In genomic region chr17:57665696-57666095, GRCh38 we compare ENCODE assay signal across 16 cellular contexts.
DNase-seq lines count a peak whose midpoint lies in the region; ATAC-seq and TF ChIP-seq lines count a peak whose summit lies in the region.
"Had no signal": no experiment of that assay in that cellular context is flagged by ENCODE, and none has a peak within 500 bp of the region (broad histone marks: within the 10 kb centered on the region; RNA-seq: fewer than 3 reads in every experiment).

No MANE protein-coding gene starts in this region.

- H4K8ac ChIP-seq in H9 (replicated peaks; ENCODE audit: insufficient read length, low read depth, low read length) (no peak overlapping the region), trophoblast cell (ENCODE audit: low read depth, low read length) (no peak overlapping the region)

- H4K5ac ChIP-seq in H9 (ENCODE audit: insufficient read length, low read depth, low read length), result no peak overlapping the region

- no peak overlapping the region for H2AK5ac ChIP-seq in H9 (ENCODE audit: insufficient read length, low read length)
- H2AK5ac ChIP-seq in trophoblast cell (ENCODE audit: low read length), result no peak overlapping the region

- H3K23me2 ChIP-seq in H9 (ENCODE audit: insufficient read length, low read depth, low read length, poor library complexity, severe bottlenecking), result no peaks in the 10 kb centered on the region

- no peak overlapping the region for H3T11ph ChIP-seq in H9 (ENCODE audit: low read length)

- H3K79me2 ChIP-seq in H9 (ENCODE audit: insufficient read depth, low read length) (no peaks in the 10 kb centered on the region), trophoblast cell (ENCODE audit: control insufficient read depth, insufficient read depth, low read length, poor library complexity) (peaks cover 2% of the 10 kb centered on the region)

- H3K27ac Mint-ChIP-seq in H9 (no peak overlapping the region; a peak in 1 of 7 replicates), WTC11 (no peak overlapping the region; the same call in 1 of the 2 replicates)
- H3K27ac Mint-ChIP-seq in effector memory CD8-positive, alpha-beta T cell, result peak overlapping the region; percentile 89 to 93
- H3K27ac Mint-ChIP-seq: activated naive CD8-positive, alpha-beta T cell treated with anti-CD3 and anti-CD28 coated beads, Interleukin-2, amount 10 ng/mL, durations not matched to agents 7 days and 5 days had no signal

- POLR2A ChIA-PET in WTC11 (lab: Charles Lee), result interaction anchor here (1.2 kb wide), 1 partner anchor 18 kb away, joined by 5 read pairs; no protein-coding TSS in a partner anchor

- H3K14ac ChIP-seq in H9 (ENCODE audit: insufficient read depth, low read length) (no peak overlapping the region), trophoblast cell (ENCODE audit: low read length) (no peak overlapping the region)

- H3K56ac ChIP-seq in H9 (ENCODE audit: insufficient read length, low read depth, low read length), result no peak overlapping the region

- H3K23ac ChIP-seq in H9 (ENCODE audit: insufficient read length, low read depth, low read length), result no peak overlapping the region
- H3K23ac ChIP-seq in trophoblast cell (ENCODE audit: low read length), result no peak overlapping the region

- H3K4me1 Mint-ChIP-seq in H9, result peaks cover 47 to 56% of the 10 kb centered on the region in 2 experiments
- peaks cover 19 to 24% of the 10 kb centered on the region in 2 donors for H3K4me1 Mint-ChIP-seq in effector memory CD8-positive, alpha-beta T cell (ENCODE audit: low read depth in 2 of 2)
- peaks cover 51% of the 10 kb centered on the region for H3K4me1 Mint-ChIP-seq in WTC11

- H2BK120ac ChIP-seq in H9 (ENCODE audit: low read depth, low read length, poor library complexity, severe bottlenecking), result no peak overlapping the region
- no peak overlapping the region for H2BK120ac ChIP-seq in trophoblast cell (ENCODE audit: insufficient read depth, low read length, poor library complexity)

- no peak overlapping the region for H2BK15ac ChIP-seq in H9 (ENCODE audit: low read depth, low read length)

- no peak overlapping the region for H3K4me3 ChIP-seq in trophoblast cell (ENCODE audit: low read depth, low read length)
- H3K4me3 ChIP-seq: MG63 had no signal

- H2BK5ac ChIP-seq in H9 (ENCODE audit: insufficient read length, low read length) (no peak overlapping the region), trophoblast cell (ENCODE audit: low read depth, low read length, poor library complexity) (no peak overlapping the region)

- 0 out of 2 replicates have a peak, but pooled peaks have one; percentile 2 for TF ChIP-seq CTCF in 22Rv1 (IDR thresholded peaks at IDR 0.05)
- no peak for TF ChIP-seq CTCF in H9 (conservative IDR thresholded peaks at IDR 0.05)
- no peak for TF ChIP-seq CTCF in WTC11 (IDR thresholded peaks at IDR 0.05)

- H3K27ac ChIP-seq in 22Rv1 (peak overlapping the region; percentile 98), H9 (ENCODE audit: insufficient read length, low read depth, low read length) (no peak overlapping the region), trophoblast cell (ENCODE audit: low read depth, low read length) (no peak overlapping the region)

- H2BK20ac ChIP-seq in H9 (ENCODE audit: low read depth, low read length, poor library complexity, severe bottlenecking), result no peak overlapping the region

- H4K91ac ChIP-seq in H9 (ENCODE audit: insufficient read length, low read depth, low read length) (no peak overlapping the region), trophoblast cell (ENCODE audit: low read depth, low read length) (peak overlapping the region; percentile 13)

- H2BK12ac ChIP-seq in H9 (ENCODE audit: insufficient read length, low read depth, low read length) (no peak overlapping the region), trophoblast cell (ENCODE audit: low read length) (no peak overlapping the region)

- H2AFZ ChIP-seq in H9 (ENCODE audit: low read length), result no peak overlapping the region
- no peak overlapping the region for H2AFZ ChIP-seq in trophoblast cell (ENCODE audit: insufficient read depth, low read length, poor library complexity)

- H3K79me1 ChIP-seq in H9 (ENCODE audit: insufficient read depth, low read depth, low read length, poor library complexity, severe bottlenecking), result no peaks in the 10 kb centered on the region
- peaks cover 6% of the 10 kb centered on the region for H3K79me1 ChIP-seq in trophoblast cell (ENCODE audit: low read length)

- peaks cover 3% of the 10 kb centered on the region; the same call in 1 of the 2 replicates for H3K4me1 ChIP-seq in H9 (ENCODE audit: insufficient read depth, low read length)
- H3K4me1 ChIP-seq in trophoblast cell (ENCODE audit: control insufficient read depth in 1 of 2, insufficient read depth in 2 of 2, low read length in 2 of 2), result peaks cover 6 to 9% of the 10 kb centered on the region in 2 experiments

- H3K4me2 ChIP-seq in H9 (ENCODE audit: insufficient read depth, insufficient read length, low read length) (no peak overlapping the region), trophoblast cell (ENCODE audit: low read length) (no peak overlapping the region)

- H3K9ac ChIP-seq in H9 (ENCODE audit: extremely low read depth, insufficient read length, low read length) (no peak overlapping the region), trophoblast cell (ENCODE audit: low read length) (no peak overlapping the region)

- H3K18ac ChIP-seq in H9 (ENCODE audit: insufficient read length, low read depth, low read length) (peak overlapping the region; percentile 7), trophoblast cell (ENCODE audit: low read length) (no peak overlapping the region)

- CTCF ChIA-PET in WTC11 (lab: Charles Lee), result interaction anchor here (0.8 to 1.6 kb wide), 8 partner anchors 57 to 422 kb away, joined by 3 to 9 read pairs (median 4); no protein-coding TSS in a partner anchor

- ATAC-seq in effector memory CD8-positive, alpha-beta T cell (replicated peaks), result no peak
- ATAC-seq in WTC11, result no peak
- ATAC-seq: activated CD4-positive, CD25-positive, alpha-beta regulatory T cell treated with anti-CD3 and anti-CD28 coated beads, Interleukin-2, amount 50 U/mL, for 24 hours had no signal

- no CpG with 5 or more reads among the region's 4 CpGs for WGBS in H9 (ENCODE audit: extremely low coverage, insufficient read length, low lambda C conversion rate)
- no CpG with 5 or more reads among the region's 4 CpGs for WGBS in trophoblast cell (ENCODE audit: extremely low coverage, insufficient coverage, insufficient read length)

- H3K4me3 Mint-ChIP-seq in H9 (no peak overlapping the region), WTC11 (no peak overlapping the region)
- H3K4me3 Mint-ChIP-seq in effector memory CD8-positive, alpha-beta T cell, result no peak overlapping the region
- H3K4me3 Mint-ChIP-seq: activated naive CD8-positive, alpha-beta T cell treated with anti-CD3 and anti-CD28 coated beads, Interleukin-2, amount 10 ng/mL, durations not matched to agents 7 days and 5 days had no signal

- DNase-seq in H9, result peak; percentile 31
- DNase-seq in effector memory CD8-positive, alpha-beta T cell, result no peak
- DNase-seq in trophoblast cell, result no peak
- DNase-seq in NCI-H345 treated with DMSO at 0.1 percent for 48 hours (lab: John Stamatoyannopoulos, UW; ENCODE audit: unreplicated experiment), result no peak
- no peak for DNase-seq in NCI-H1694 treated with DMSO at 0.1 percent for 48 hours (lab: John Stamatoyannopoulos, UW)
- DNase-seq in WTC11 (ENCODE audit: low spot score), result no peak
- no peak for DNase-seq in stimulated activated naive CD4-positive, alpha-beta T cell (lab: John Stamatoyannopoulos, UW)
- DNase-seq: activated naive CD8-positive, alpha-beta T cell treated with anti-CD3 and anti-CD28 coated beads, Interleukin-2, amount 10 ng/mL, durations not matched to agents 7 days and 5 days; central memory CD4-positive, alpha-beta T cell; GOT3; MG63; NCI-H1930; posterior cingulate gyrus; RPMI8226 had no signal

- no peaks in the 10 kb centered on the region for H4K20me1 ChIP-seq in H9 (ENCODE audit: control insufficient read depth, insufficient read depth, insufficient read length)

- no peak overlapping the region for H4K12ac ChIP-seq in trophoblast cell (ENCODE audit: low read depth, low read length)

- H3K27me3 Mint-ChIP-seq in H9 (ENCODE audit: low read depth), result no peaks in the 10 kb centered on the region
- no peaks in the 10 kb centered on the region for H3K27me3 Mint-ChIP-seq in effector memory CD8-positive, alpha-beta T cell
- no peaks in the 10 kb centered on the region for H3K27me3 Mint-ChIP-seq in WTC11 (ENCODE audit: low read depth)
- H3K27me3 Mint-ChIP-seq: activated naive CD8-positive, alpha-beta T cell treated with anti-CD3 and anti-CD28 coated beads, Interleukin-2, amount 10 ng/mL, durations not matched to agents 7 days and 5 days had no signal

- no peak overlapping the region for H3K4ac ChIP-seq in H9 (ENCODE audit: low read depth, low read length)
- no peak overlapping the region for H3K4ac ChIP-seq in trophoblast cell (ENCODE audit: low read depth, low read length)

- H3K36me3 ChIP-seq in trophoblast cell (ENCODE audit: control insufficient read depth in 1 of 2, insufficient read depth in 2 of 2, low read length in 2 of 2), result peaks cover 7% of the 10 kb centered on the region in 2 experiments
- H3K36me3 ChIP-seq: MG63 had no signal

- H3K9me3 ChIP-seq in H9 (ENCODE audit: control insufficient read depth, low read depth, low read length) (no peaks in the 10 kb centered on the region), trophoblast cell (ENCODE audit: insufficient read depth, low read depth, low read length) (no peaks in the 10 kb centered on the region)
- H3K9me3 ChIP-seq: MG63 had no signal

- H3K36me3 Mint-ChIP-seq in H9 (ENCODE audit: insufficient read depth in 1 of 3, low read depth in 3 of 3) (peaks cover 0 to 8% (median 0%) of the 10 kb centered on the region in 3 experiments; a peak in 1 of 7 replicates), WTC11 (no peaks in the 10 kb centered on the region)
- peaks cover 9% of the 10 kb centered on the region for H3K36me3 Mint-ChIP-seq in effector memory CD8-positive, alpha-beta T cell (ENCODE audit: insufficient read depth)

- H3K9me3 Mint-ChIP-seq in H9 (no peaks in the 10 kb centered on the region), WTC11 (no peaks in the 10 kb centered on the region)
- no peaks in the 10 kb centered on the region for H3K9me3 Mint-ChIP-seq in effector memory CD8-positive, alpha-beta T cell
- H3K9me3 Mint-ChIP-seq: activated naive CD8-positive, alpha-beta T cell treated with anti-CD3 and anti-CD28 coated beads, Interleukin-2, amount 10 ng/mL, durations not matched to agents 7 days and 5 days had no signal

- H3K27me3 ChIP-seq in H9 (ENCODE audit: insufficient read depth, low read length), result no peaks in the 10 kb centered on the region
- H3K27me3 ChIP-seq in trophoblast cell (ENCODE audit: insufficient read depth, low read length), result no peaks in the 10 kb centered on the region
- H3K27me3 ChIP-seq: MG63 had no signal

TF ChIP-seq in WTC11, 78 proteins besides CTCF, POLR2A, EP300 and RAD21 (continues in another document):
- no peak for TF ChIP-seq CDX4 (CRISPR knock-in tag; IDR thresholded peaks at IDR 0.05; ENCODE audit: borderline replicate concordance)
- no peak for TF ChIP-seq CREM (CRISPR knock-in tag; IDR thresholded peaks at IDR 0.05)

Comparison
In these comparisons a context has a peak if more than half of its experiments do, and no peak if none do; other contexts are left out.
1. H3K27ac Mint-ChIP-seq: peak in effector memory CD8-positive, alpha-beta T cell (2 of 2); none in H9 (0 of 3) and WTC11 (single experiment).